11 cellular contexts compared by ENCODE assay signal in genomic region chr10:80468806-80469421, GRCh38. TPM values are rescaled to one million over a fixed set of nuclear protein-coding genes. Genes with fewer than 3 reads are reported as not detected.
DNase-seq lines count a peak whose midpoint lies in the region; ATAC-seq, FAIRE-seq and TF ChIP-seq lines count a peak whose summit lies in the region.
"Had no signal": no experiment of that assay in that cellular context is flagged by ENCODE, and none has a peak within 500 bp of the region (broad histone marks: within the 10 kb centered on the region; RNA-seq: fewer than 3 reads in every experiment).

No MANE protein-coding gene starts in this region.

- H3K36me3 ChIP-seq in keratinocyte (ENCODE audit: control insufficient read depth in 2 of 2, extremely low read depth in 1 of 2, insufficient read depth in 2 of 2, low read length in 2 of 2) (peaks cover 18 to 28% of the 10 kb centered on the region in 2 experiments), subcutaneous abdominal adipose tissue (ENCODE audit: control insufficient read depth in 5 of 5, insufficient read depth in 5 of 5, low read length in 5 of 5) (peaks cover 0 to 40% (median 21%) of the 10 kb centered on the region in 5 donors), sigmoid colon (peaks cover 0 to 24% (median 0%) of the 10 kb centered on the region in 4 donors)

- dilution Hi-C loops in keratinocyte (cut with MboI; ENCODE audit: extremely low pct_ligation_motif_present, low sequenced_read_pairs): no loop called here

- CTCF ChIA-PET in activated CD4-positive, alpha-beta T cell treated with anti-CD3 and anti-CD28 coated beads, Interleukin-2, amount 10 ng/mL, durations not matched to agents 7 days and 5 days (lab: Charles Lee): interaction anchor here (0.6 to 4.5 kb wide), 10 partner anchors 9 to 39 kb away, joined by 3 to 37 read pairs (median 4); no protein-coding TSS in a partner anchor
- CTCF ChIA-PET in activated CD8-positive, alpha-beta T cell treated with anti-CD3 and anti-CD28 coated beads, Interleukin-2, amount 10 ng/mL, durations not matched to agents 7 days and 5 days (lab: Charles Lee): interaction anchor here (1.4 to 35.6 kb wide), 5 partner anchors 9 to 63 kb away, joined by 4 to 1113 read pairs (median 114); no protein-coding TSS in a partner anchor

- H3K4me3 Mint-ChIP-seq in activated CD4-positive, alpha-beta T cell treated with anti-CD3 and anti-CD28 coated beads, Interleukin-2, amount 10 ng/mL, durations not matched to agents 7 days and 5 days: peak overlapping the region; percentile 67
- peak overlapping the region; percentile 72 for H3K4me3 Mint-ChIP-seq in activated CD8-positive, alpha-beta T cell treated with anti-CD3 and anti-CD28 coated beads, Interleukin-2, amount 10 ng/mL, durations not matched to agents 7 days and 5 days

- no peak overlapping the region for H2AFZ ChIP-seq in keratinocyte (ENCODE audit: control insufficient read depth, low read length)

- H3K27me3 Mint-ChIP-seq in activated CD4-positive, alpha-beta T cell treated with anti-CD3 and anti-CD28 coated beads, Interleukin-2, amount 10 ng/mL, durations not matched to agents 7 days and 5 days: no peaks in the 10 kb centered on the region
- H3K27me3 Mint-ChIP-seq in activated CD8-positive, alpha-beta T cell treated with anti-CD3 and anti-CD28 coated beads, Interleukin-2, amount 10 ng/mL, durations not matched to agents 7 days and 5 days (ENCODE audit: low read depth): no peaks in the 10 kb centered on the region

- H4K20me1 ChIP-seq in keratinocyte (ENCODE audit: control insufficient read depth, extremely low read depth, insufficient read depth, low read length): peaks cover 8% of the 10 kb centered on the region

- H3K9me3 ChIP-seq in keratinocyte (ENCODE audit: control insufficient read depth, low read depth, low read length): no peaks in the 10 kb centered on the region
- H3K9me3 ChIP-seq in subcutaneous abdominal adipose tissue (ENCODE audit: control insufficient read depth in 5 of 5, low read length in 5 of 5): no peaks in the 10 kb centered on the region
- no peaks in the 10 kb centered on the region for H3K9me3 ChIP-seq in sigmoid colon

- no peak for TF ChIP-seq POLR2A in sigmoid colon (IDR thresholded peaks at IDR 0.05)

- WGBS in sigmoid colon, 2 donors: 22 to 41% methylated on average over 7 of the region's 7 CpGs

- H3K4me3 ChIP-seq in keratinocyte (ENCODE audit: control insufficient read depth in 2 of 3, extremely low read depth in 1 of 3, insufficient read depth in 2 of 3, low read depth in 1 of 3, low read length in 3 of 3) (no peak overlapping the region), subcutaneous abdominal adipose tissue (ENCODE audit: low read depth in 1 of 5, low read length in 5 of 5) (peak overlapping the region in 3 of 5 donors; percentile 40 to 49 (median 41)), sigmoid colon (no peak overlapping the region)

- intact Hi-C loops in sigmoid colon (cut with DNase I): no loop called here

- H3K9me3 Mint-ChIP-seq in activated CD4-positive, alpha-beta T cell treated with anti-CD3 and anti-CD28 coated beads, Interleukin-2, amount 10 ng/mL, durations not matched to agents 7 days and 5 days: no peaks in the 10 kb centered on the region
- no peaks in the 10 kb centered on the region for H3K9me3 Mint-ChIP-seq in activated CD8-positive, alpha-beta T cell treated with anti-CD3 and anti-CD28 coated beads, Interleukin-2, amount 10 ng/mL, durations not matched to agents 7 days and 5 days (ENCODE audit: insufficient read depth)

- peak; percentile 10 for ATAC-seq in activated CD8-positive, alpha-beta T cell treated with anti-CD3 and anti-CD28 coated beads, Interleukin-2, amount 10 ng/mL, durations not matched to agents 7 days and 5 days

- peaks cover 71% of the 10 kb centered on the region for H3K79me2 ChIP-seq in keratinocyte (ENCODE audit: control insufficient read depth, insufficient read depth, low read length)

- H3K9ac ChIP-seq in keratinocyte (ENCODE audit: control insufficient read depth, extremely low read depth, insufficient read depth, low read length) (no peak overlapping the region), subcutaneous abdominal adipose tissue (ENCODE audit: low read length in 5 of 5) (peak overlapping the region in 1 of 5 donors; percentile 57)

- TF ChIP-seq CTCF in keratinocyte (optimal IDR thresholded peaks at IDR 0.05 in 1 of 3, IDR thresholded peaks at IDR 0.05 in 1 of 3, conservative IDR thresholded peaks at IDR 0.05 in 1 of 3; ENCODE audit: extremely low read depth in 1 of 3, insufficient read depth in 2 of 3, low read length in 3 of 3) (no peak), sigmoid colon (IDR thresholded peaks at IDR 0.05) (no peak)

- H3K27ac Mint-ChIP-seq in activated CD4-positive, alpha-beta T cell treated with anti-CD3 and anti-CD28 coated beads, Interleukin-2, amount 10 ng/mL, durations not matched to agents 7 days and 5 days: peak overlapping the region; percentile 92
- H3K27ac Mint-ChIP-seq in activated CD8-positive, alpha-beta T cell treated with anti-CD3 and anti-CD28 coated beads, Interleukin-2, amount 10 ng/mL, durations not matched to agents 7 days and 5 days: peak overlapping the region; percentile 90

- no peak for FAIRE-seq in keratinocyte (lab: Jason Lieb, UNC)

- H3K27ac ChIP-seq in keratinocyte (ENCODE audit: control insufficient read depth, insufficient read depth, low read length) (peak overlapping the region; percentile 62), subcutaneous abdominal adipose tissue (ENCODE audit: low read depth, low read length) (peak overlapping the region; percentile 98), sigmoid colon (peak overlapping the region in 2 of 4 donors; percentile 64 to 79)

- peaks cover under 1% of the 10 kb centered on the region for H3K9me1 ChIP-seq in keratinocyte (ENCODE audit: control insufficient read depth, extremely low read depth, insufficient read depth, low read length)

- DNase-seq in activated CD4-positive, alpha-beta T cell treated with anti-CD3 and anti-CD28 coated beads, Interleukin-2, amount 10 ng/mL, durations not matched to agents 7 days and 5 days: peak; percentile 51
- DNase-seq in activated CD4-positive, alpha-beta T cell treated with anti-CD3 and anti-CD28 coated beads, Interleukin-2, amount 50 U/mL, for 48 hours: no peak
- DNase-seq in activated CD8-positive, alpha-beta T cell treated with anti-CD3 and anti-CD28 coated beads, Interleukin-2, amount 10 ng/mL, durations not matched to agents 7 days and 5 days: peak; percentile 55
- DNase-seq in keratinocyte (ENCODE audit: low read depth, low spot score) (no peak), sigmoid colon (no peak), NCI-H187 (lab: John Stamatoyannopoulos, UW) (no peak), NCI-H2227 (lab: John Stamatoyannopoulos, UW; ENCODE audit: unreplicated experiment) (no peak)
- DNase-seq: activated CD4-positive, CD25-positive, alpha-beta regulatory T cell treated with anti-CD3 and anti-CD28 coated beads, Interleukin-2, amount 50 U/mL, for 72 hours; HCEC 1CT; NK-92 treated with Interleukin-12 subunit alpha and Interleukin-12 subunit beta, amount 100 ng/mL, for 24 hours had no signal

- POLR2A ChIA-PET in activated CD4-positive, alpha-beta T cell treated with anti-CD3 and anti-CD28 coated beads, Interleukin-2, amount 10 ng/mL, durations not matched to agents 7 days and 5 days (lab: Charles Lee): no interaction called here
- POLR2A ChIA-PET in activated CD8-positive, alpha-beta T cell treated with anti-CD3 and anti-CD28 coated beads, Interleukin-2, amount 10 ng/mL, durations not matched to agents 7 days and 5 days (lab: Charles Lee): interaction anchor here (1.4 to 8.0 kb wide), 6 partner anchors 11 to 43 kb away, joined by 4 to 86 read pairs (median 8); partner anchors contain the start of gene TSPAN14

- peaks cover 78% of the 10 kb centered on the region for H3K36me3 Mint-ChIP-seq in activated CD4-positive, alpha-beta T cell treated with anti-CD3 and anti-CD28 coated beads, Interleukin-2, amount 10 ng/mL, durations not matched to agents 7 days and 5 days (ENCODE audit: low read depth)
- peaks cover 58% of the 10 kb centered on the region for H3K36me3 Mint-ChIP-seq in activated CD8-positive, alpha-beta T cell treated with anti-CD3 and anti-CD28 coated beads, Interleukin-2, amount 10 ng/mL, durations not matched to agents 7 days and 5 days (ENCODE audit: low read depth)

- TF ChIP-seq EP300 in sigmoid colon (IDR thresholded peaks at IDR 0.05): no peak

- H3K4me2 ChIP-seq in keratinocyte (ENCODE audit: control insufficient read depth, extremely low read depth, insufficient read depth, low read depth, low read length): no peak overlapping the region

- H3K27me3 ChIP-seq in keratinocyte (ENCODE audit: control insufficient read depth, extremely low read depth, insufficient read depth, low read length) (no peaks in the 10 kb centered on the region), subcutaneous abdominal adipose tissue (ENCODE audit: control insufficient read depth in 5 of 5, insufficient read depth in 4 of 5, low read length in 5 of 5) (no peaks in the 10 kb centered on the region), sigmoid colon (no peaks in the 10 kb centered on the region)

- peaks cover 99% of the 10 kb centered on the region for H3K4me1 Mint-ChIP-seq in activated CD4-positive, alpha-beta T cell treated with anti-CD3 and anti-CD28 coated beads, Interleukin-2, amount 10 ng/mL, durations not matched to agents 7 days and 5 days
- H3K4me1 Mint-ChIP-seq in activated CD8-positive, alpha-beta T cell treated with anti-CD3 and anti-CD28 coated beads, Interleukin-2, amount 10 ng/mL, durations not matched to agents 7 days and 5 days (ENCODE audit: low read depth): peaks cover 98% of the 10 kb centered on the region

- H3K4me1 ChIP-seq in keratinocyte (ENCODE audit: control insufficient read depth, extremely low read depth, insufficient read depth, low read length): peaks cover 98% of the 10 kb centered on the region
- peaks cover 31 to 100% (median 96%) of the 10 kb centered on the region in 5 donors for H3K4me1 ChIP-seq in subcutaneous abdominal adipose tissue (ENCODE audit: control insufficient read depth in 5 of 5, insufficient read depth in 5 of 5, low read length in 5 of 5)
- H3K4me1 ChIP-seq in sigmoid colon: peaks cover 0 to 71% (median 61%) of the 10 kb centered on the region in 4 donors

RNA-seq across cellular contexts. Expression of gene TSPAN14, which starts 14.8 kb away (rescaled TPM):
- total RNA-seq in activated CD4-positive, alpha-beta T cell treated with anti-CD3 and anti-CD28 coated beads, Interleukin-2, amount 10 ng/mL, durations not matched to agents 7 days and 5 days: 100 to 1,000 TPM; 127 to 143 TPM
- 100 to 1,000 TPM; 109 to 117 TPM for total RNA-seq in activated CD8-positive, alpha-beta T cell treated with anti-CD3 and anti-CD28 coated beads, Interleukin-2, amount 10 ng/mL, durations not matched to agents 7 days and 5 days
- polyA plus RNA-seq in keratinocyte: 71.1 to 191 TPM (median 87.0 TPM) in 3 replicates
- 24.8 TPM for polyA plus RNA-seq in keratinocyte (2011; ENCODE audit: low read depth)
- polyA plus RNA-seq in keratinocyte (2011; cell fraction: cytosol; rRNA removed): 64.9 and 73.6 TPM in 2 replicates
- polyA plus RNA-seq in keratinocyte (2011; cell fraction: nucleus; rRNA removed): 286 and 296 TPM in 2 replicates
- polyA plus RNA-seq in keratinocyte (2012; ENCODE audit: low replicate concordance): 89.0 and 143 TPM in 2 replicates
- polyA minus RNA-seq in keratinocyte: 94.5 to 356 TPM (median 124 TPM) in 3 replicates
- polyA minus RNA-seq in keratinocyte (2011; cell fraction: cytosol; rRNA and poly(A)+ RNA removed): 73.1 TPM
- 118 and 190 TPM in 2 replicates for polyA minus RNA-seq in keratinocyte (2011; cell fraction: nucleus; rRNA and poly(A)+ RNA removed)
- 10 to 100 TPM; 22.0 to 29.9 (median 23.9) TPM for total RNA-seq in sigmoid colon
- 10 to 100 TPM; 12.0 to 67.3 (median 14.1) TPM for polyA plus RNA-seq in sigmoid colon

Comparison
In these comparisons a context has a peak if more than half of its experiments do, and no peak if none do; other contexts are left out.
1. DNase-seq: peak in activated CD4-positive, alpha-beta T cell treated with anti-CD3 and anti-CD28 coated beads, Interleukin-2, amount 10 ng/mL, durations not matched to agents 7 days and 5 days (single experiment) and activated CD8-positive, alpha-beta T cell treated with anti-CD3 and anti-CD28 coated beads, Interleukin-2, amount 10 ng/mL, durations not matched to agents 7 days and 5 days (single experiment); none in activated CD4-positive, alpha-beta T cell treated with anti-CD3 and anti-CD28 coated beads, Interleukin-2, amount 50 U/mL, for 48 hours (0 of 2), keratinocyte (single experiment), sigmoid colon (single experiment), NCI-H187 (0 of 2) and NCI-H2227 (single experiment).
2. H3K4me3 ChIP-seq: peak in subcutaneous abdominal adipose tissue (3 of 5); none in keratinocyte (0 of 3) and sigmoid colon (0 of 4).